15 cellular contexts compared by ENCODE assay signal in genomic region chr10:43430919-43431318, GRCh38. TPM values are rescaled to one million over a fixed set of nuclear protein-coding genes. Genes with fewer than 3 reads are reported as not detected.
"Had no signal": no experiment of that assay in that cellular context is flagged by ENCODE, and none has a peak within 500 bp of the region (broad histone marks: within the 10 kb centered on the region; RNA-seq: fewer than 3 reads in every experiment).

No MANE protein-coding gene starts in this region.

RNA-seq across cellular contexts. Expression of gene FXYD4, which starts 59.5 kb away (rescaled TPM):
- total RNA-seq: left colon, left ventricle myocardium inferior, lower leg skin, mesothelial cell of epicardium, mononuclear cell, natural killer cell, osteoblast, prostate gland, sigmoid colon, spleen, temporal lobe, tibial nerve, uterus had no signal
- polyA plus RNA-seq: immature natural killer cell, neural cell, sigmoid colon had no signal
